In genomic region chr12:51238510-51239334, GRCh38 we compare ENCODE assay signal across 8 cellular contexts. TPM values are rescaled to one million over a fixed set of nuclear protein-coding genes. Genes with fewer than 3 reads are reported as not detected.
A peak's percentile ranks its signal among the peaks of the same experiment; 100 is the strongest.
DNase-seq lines count a peak whose midpoint lies in the region; ATAC-seq and TF ChIP-seq lines count a peak whose summit lies in the region.

A gene with protein sequence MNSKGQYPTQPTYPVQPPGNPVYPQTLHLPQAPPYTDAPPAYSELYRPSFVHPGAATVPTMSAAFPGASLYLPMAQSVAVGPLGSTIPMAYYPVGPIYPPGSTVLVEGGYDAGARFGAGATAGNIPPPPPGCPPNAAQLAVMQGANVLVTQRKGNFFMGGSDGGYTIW (plus strand): TSS chr12:51238826. CDS start chr12:51238908, 82 bp downstream.

- DNase-seq in CD1c-positive myeloid dendritic cell (ENCODE audit: extremely low spot score) (peak; percentile 96), NCI-H748 (lab: John Stamatoyannopoulos, UW; ENCODE audit: unreplicated experiment) (peak; percentile 97)
- peak; percentile 78 to 93 for DNase-seq in activated CD4-positive, alpha-beta T cell treated with anti-CD3 and anti-CD28 coated beads, Interleukin-2, amount 50 U/mL, for 24 hours (ENCODE audit: low read depth in 1 of 2, low spot score in 1 of 2)
- peak; percentile 94 for DNase-seq in stimulated activated CD4-positive, alpha-beta T cell treated with anti-CD3 and anti-CD28 coated beads, Interleukin-4, amount 100 ng/mL, for 24 hours

- peak within 1 kb of the TSS; percentile 99 for H3K27ac Mint-ChIP-seq in dendritic cell treated with granulocyte-macrophage colony-stimulating factor and Interleukin-4, amounts not matched to agents 40 ng/mL and 50 ng/mL, for 4 days

- H3K36me3 ChIP-seq in liver (ENCODE audit: control insufficient read depth in 4 of 4, insufficient read depth in 3 of 4, low read depth in 1 of 4, low read length in 3 of 4) = peaks cover 7 to 27% (median 21%) of the 10 kb centered on the region in 4 donors

- no peaks in the 10 kb centered on the region for H3K9me3 ChIP-seq in liver (ENCODE audit: control insufficient read depth in 4 of 4, low read length in 3 of 4)

- H3K9ac ChIP-seq in liver (ENCODE audit: low read depth in 1 of 2, low read length in 2 of 2) = peak within 1 kb of the TSS; percentile 97 to 100

- H3K4me1 ChIP-seq in liver (ENCODE audit: control insufficient read depth in 4 of 4, insufficient read depth in 4 of 4, low read length in 3 of 4) = peaks cover 1 to 22% (median 16%) of the 10 kb centered on the region in 4 donors

- TF ChIP-seq RAD21 in liver (IDR thresholded peaks at IDR 0.05) = peak; percentile 15 to 36

- peak within 1 kb of the TSS; percentile 93 to 100 (median 94) for H3K4me3 ChIP-seq in liver (ENCODE audit: low read depth in 1 of 3, low read length in 3 of 3)

- H3K27me3 ChIP-seq in liver (ENCODE audit: control insufficient read depth in 4 of 4, insufficient read depth in 4 of 4, low read length in 3 of 4) = no peaks in the 10 kb centered on the region

- H3K27me3 Mint-ChIP-seq in dendritic cell treated with granulocyte-macrophage colony-stimulating factor and Interleukin-4, amounts not matched to agents 40 ng/mL and 50 ng/mL, for 4 days = peaks cover 2% of the 10 kb centered on the region

- TF ChIP-seq CTCF in liver (IDR thresholded peaks at IDR 0.05; ENCODE audit: low read depth, low read length, missing input control) = peak; percentile 21

- WGBS in liver = 1% methylated on average over 70 of the region's 70 CpGs

- no peaks in the 10 kb centered on the region for H3K9me3 Mint-ChIP-seq in dendritic cell treated with granulocyte-macrophage colony-stimulating factor and Interleukin-4, amounts not matched to agents 40 ng/mL and 50 ng/mL, for 4 days

- peak within 1 kb of the TSS; percentile 100 for H3K27ac ChIP-seq in liver (ENCODE audit: low read depth in 1 of 2, low read length in 2 of 2)

- ATAC-seq in GM19372 (IDR thresholded peaks at IDR 0.05; ENCODE audit: low read depth, unreplicated experiment) (peak; percentile 92), HG03558 (IDR thresholded peaks at IDR 0.05; ENCODE audit: extremely low read depth, unreplicated experiment) (peak; percentile 76)

- peak within 1 kb of the TSS; percentile 85 for H3K4me3 Mint-ChIP-seq in dendritic cell treated with granulocyte-macrophage colony-stimulating factor and Interleukin-4, amounts not matched to agents 40 ng/mL and 50 ng/mL, for 4 days

- H3K4me1 Mint-ChIP-seq in dendritic cell treated with granulocyte-macrophage colony-stimulating factor and Interleukin-4, amounts not matched to agents 40 ng/mL and 50 ng/mL, for 4 days (ENCODE audit: low read depth) = peaks cover 45% of the 10 kb centered on the region

- intact Hi-C loops in dendritic cell treated with granulocyte-macrophage colony-stimulating factor and Interleukin-4, amounts not matched to agents 40 ng/mL and 50 ng/mL, for 4 days (cut with micrococcal nuclease) = loop anchor here (1.0 kb wide), 1 partner anchor 65 kb away; the partner anchor contains the start of gene TFCP2

- H3K36me3 Mint-ChIP-seq in dendritic cell treated with granulocyte-macrophage colony-stimulating factor and Interleukin-4, amounts not matched to agents 40 ng/mL and 50 ng/mL, for 4 days (ENCODE audit: low read depth) = peaks cover 56% of the 10 kb centered on the region

TF ChIP-seq in liver, 16 proteins besides CTCF, POLR2A, EP300 and RAD21:
- TF ChIP-seq JUND (IDR thresholded peaks at IDR 0.05) (no peak), HNF4G (IDR thresholded peaks at IDR 0.05) (no peak), SP1 (IDR thresholded peaks at IDR 0.05) (peak; percentile 96), ATF3 (IDR thresholded peaks at IDR 0.05) (no peak), YY1 (IDR thresholded peaks at IDR 0.05) (peak; percentile 40), FOXA1 (IDR thresholded peaks at IDR 0.05) (no peak), GABPA (IDR thresholded peaks at IDR 0.05 in 1 of 2, conservative IDR thresholded peaks at IDR 0.05 in 1 of 2) (peak; percentile 57 to 84), REST (IDR thresholded peaks at IDR 0.05) (peak; percentile 56), RXRA (IDR thresholded peaks at IDR 0.05) (no peak), EGR1 (IDR thresholded peaks at IDR 0.05; ENCODE audit: low read depth in 2 of 2) (peak; percentile 42 to 69), HNF4A (conservative IDR thresholded peaks at IDR 0.05) (no peak), NR2F2 (IDR thresholded peaks at IDR 0.05) (no peak), TAF1 (conservative IDR thresholded peaks at IDR 0.05) (peak; percentile 64), FOXA2 (IDR thresholded peaks at IDR 0.05) (no peak)
- TF ChIP-seq, protein P1, sequence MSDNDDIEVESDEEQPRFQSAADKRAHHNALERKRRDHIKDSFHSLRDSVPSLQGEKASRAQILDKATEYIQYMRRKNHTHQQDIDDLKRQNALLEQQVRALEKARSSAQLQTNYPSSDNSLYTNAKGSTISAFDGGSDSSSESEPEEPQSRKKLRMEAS (IDR thresholded peaks at IDR 0.05) = peak; percentile 16
- TF ChIP-seq, protein P2, sequence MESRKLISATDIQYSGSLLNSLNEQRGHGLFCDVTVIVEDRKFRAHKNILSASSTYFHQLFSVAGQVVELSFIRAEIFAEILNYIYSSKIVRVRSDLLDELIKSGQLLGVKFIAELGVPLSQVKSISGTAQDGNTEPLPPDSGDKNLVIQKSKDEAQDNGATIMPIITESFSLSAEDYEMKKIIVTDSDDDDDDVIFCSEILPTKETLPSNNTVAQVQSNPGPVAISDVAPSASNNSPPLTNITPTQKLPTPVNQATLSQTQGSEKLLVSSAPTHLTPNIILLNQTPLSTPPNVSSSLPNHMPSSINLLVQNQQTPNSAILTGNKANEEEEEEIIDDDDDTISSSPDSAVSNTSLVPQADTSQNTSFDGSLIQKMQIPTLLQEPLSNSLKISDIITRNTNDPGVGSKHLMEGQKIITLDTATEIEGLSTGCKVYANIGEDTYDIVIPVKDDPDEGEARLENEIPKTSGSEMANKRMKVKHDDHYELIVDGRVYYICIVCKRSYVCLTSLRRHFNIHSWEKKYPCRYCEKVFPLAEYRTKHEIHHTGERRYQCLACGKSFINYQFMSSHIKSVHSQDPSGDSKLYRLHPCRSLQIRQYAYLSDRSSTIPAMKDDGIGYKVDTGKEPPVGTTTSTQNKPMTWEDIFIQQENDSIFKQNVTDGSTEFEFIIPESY (IDR thresholded peaks at IDR 0.05) = no peak

RNA-seq across cellular contexts. Expression of the gene that starts here (rescaled TPM):
- 100 to 1,000 TPM in 1 of 2 donors, 10 to 100 TPM in 1; 66.0 to 109 TPM for total RNA-seq in liver
- 100 to 1,000 TPM; 161 to 218 TPM for polyA plus RNA-seq in liver

Comparison
In these comparisons a context has a peak if more than half of its experiments do, and no peak if none do; other contexts are left out.
1. Peak in every context shown above with its lines: DNase-seq, ATAC-seq, H3K4me3 ChIP-seq and H3K27ac ChIP-seq.